ENCODE assay signal across 8 cellular contexts in genomic region chr22:26592368-26593015, GRCh38.
A peak's percentile ranks its signal among the peaks of the same experiment; 100 is the strongest.
DNase-seq lines count a peak whose midpoint lies in the region; ATAC-seq and TF ChIP-seq lines count a peak whose summit lies in the region.

No MANE protein-coding gene starts in this region.

- ATAC-seq in HG03159 (IDR thresholded peaks at IDR 0.05; ENCODE audit: unreplicated experiment) (no peak), HG03139 (IDR thresholded peaks at IDR 0.05; ENCODE audit: unreplicated experiment) (no peak)

- no peaks in the 10 kb centered on the region for H3K27me3 ChIP-seq in BLaER1
- no peaks in the 10 kb centered on the region for H3K27me3 ChIP-seq in KMS-11 (ENCODE audit: insufficient read depth, low read depth)

- peak overlapping the region; percentile 5; the same call in 1 of the 2 replicates for H2AFZ ChIP-seq in KMS-11 (ENCODE audit: low read depth)

- H3K79me2 ChIP-seq in KMS-11 (ENCODE audit: insufficient read depth, low read depth) = peaks cover 26% of the 10 kb centered on the region

- peak; percentile 58 for DNase-seq in GM19238 (ENCODE audit: insufficient read length, low spot score)
- peak; percentile 11 to 16 for DNase-seq in activated T-helper 1 cell treated with anti-CD3 and anti-CD28 coated beads, Interleukin-2, amount 50 U/mL, for 16 hours (ENCODE audit: low read depth in 1 of 2, low spot score in 1 of 2)
- no peak for DNase-seq in EL
- DNase-seq in AG08395 (ENCODE audit: low spot score) = no peak

- H3K36me3 ChIP-seq in BLaER1 (no peaks in the 10 kb centered on the region; the same call in 1 of the 2 replicates), KMS-11 (ENCODE audit: insufficient read depth) (no peaks in the 10 kb centered on the region)

- no peak overlapping the region for H3K27ac ChIP-seq in BLaER1
- H3K27ac ChIP-seq in KMS-11 = peak overlapping the region; percentile 60

- peaks cover 23% of the 10 kb centered on the region for H4K20me1 ChIP-seq in BLaER1
- H4K20me1 ChIP-seq in KMS-11 (ENCODE audit: insufficient read depth) = no peaks in the 10 kb centered on the region

- peaks cover 5% of the 10 kb centered on the region; the same call in 1 of the 2 replicates for H3K9me3 ChIP-seq in BLaER1

- H3K9ac ChIP-seq in BLaER1 = no peak overlapping the region
- H3K9ac ChIP-seq in KMS-11 = no peak overlapping the region; the same call in 1 of the 2 replicates

- H3K4me2 ChIP-seq in BLaER1 = peak overlapping the region; percentile 37
- peak overlapping the region; percentile 72 for H3K4me2 ChIP-seq in KMS-11

- no peak for TF ChIP-seq CTCF in KMS-11 (conservative IDR thresholded peaks at IDR 0.05; ENCODE audit: low read depth, low read length)

- H3K4me1 ChIP-seq in BLaER1 (peaks cover 37% of the 10 kb centered on the region), KMS-11 (ENCODE audit: low read depth, poor library complexity, severe bottlenecking) (peaks cover 71% of the 10 kb centered on the region)

- H3K4me3 ChIP-seq in BLaER1 (no peak overlapping the region), KMS-11 (IDR thresholded peaks at IDR 0.05; ENCODE audit: insufficient read depth, low read depth, low read length) (no peak overlapping the region)

Comparison
In these comparisons a context has a peak if more than half of its experiments do, and no peak if none do; other contexts are left out.
1. DNase-seq: peak in GM19238 (single experiment) and activated T-helper 1 cell treated with anti-CD3 and anti-CD28 coated beads, Interleukin-2, amount 50 U/mL, for 16 hours (2 of 2); none in EL (single experiment) and AG08395 (single experiment).